1 cellular context compared by ENCODE assay signal in the genomic region with DNA sequence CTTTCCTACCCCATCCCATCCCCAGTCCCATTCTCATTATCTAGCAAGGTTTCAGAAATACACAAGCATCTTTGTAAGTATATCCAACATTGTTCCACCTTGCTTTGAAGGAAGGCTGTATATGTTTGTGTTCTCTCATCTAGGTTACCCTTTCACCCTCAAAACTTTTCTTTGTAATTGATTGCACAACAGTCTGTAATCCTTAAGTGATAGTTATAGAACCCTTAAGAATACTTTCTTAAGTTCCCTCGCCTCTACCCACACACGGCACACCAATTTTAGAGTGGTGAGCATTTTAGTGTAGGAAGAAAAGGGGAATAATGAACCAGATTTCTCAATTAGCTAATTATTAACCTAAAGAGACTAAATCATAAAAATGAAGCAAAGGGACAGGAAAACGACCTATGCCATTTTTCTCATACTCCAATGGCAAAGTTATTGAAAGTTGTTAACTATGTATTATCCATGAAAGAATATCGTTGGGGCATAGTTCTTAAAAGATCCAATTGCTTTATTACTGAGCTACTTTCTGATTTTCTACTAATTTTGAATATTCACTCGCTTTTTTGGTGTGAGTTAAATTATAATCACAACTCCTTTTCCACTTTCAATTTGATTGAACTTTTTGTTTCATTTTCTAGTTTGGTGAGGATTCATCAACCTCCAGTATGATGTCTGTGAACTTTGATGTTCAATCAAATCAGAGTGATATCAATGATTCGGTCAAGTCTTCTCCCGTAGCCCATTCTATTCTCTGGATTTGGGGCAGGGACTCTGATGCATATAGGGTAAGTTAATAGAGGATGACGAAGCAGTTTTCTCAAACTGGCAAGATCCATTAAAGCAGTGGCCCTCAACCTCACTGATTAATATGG.
TF ChIP-seq lines count a peak whose summit lies in the region.

No MANE protein-coding gene starts in this region.

TF ChIP-seq in WTC11, 78 proteins besides CTCF, POLR2A, EP300 and RAD21:
- TF ChIP-seq ZNF232 (CRISPR knock-in tag; IDR thresholded peaks at IDR 0.05), result no peak
- TF ChIP-seq, protein P1, sequence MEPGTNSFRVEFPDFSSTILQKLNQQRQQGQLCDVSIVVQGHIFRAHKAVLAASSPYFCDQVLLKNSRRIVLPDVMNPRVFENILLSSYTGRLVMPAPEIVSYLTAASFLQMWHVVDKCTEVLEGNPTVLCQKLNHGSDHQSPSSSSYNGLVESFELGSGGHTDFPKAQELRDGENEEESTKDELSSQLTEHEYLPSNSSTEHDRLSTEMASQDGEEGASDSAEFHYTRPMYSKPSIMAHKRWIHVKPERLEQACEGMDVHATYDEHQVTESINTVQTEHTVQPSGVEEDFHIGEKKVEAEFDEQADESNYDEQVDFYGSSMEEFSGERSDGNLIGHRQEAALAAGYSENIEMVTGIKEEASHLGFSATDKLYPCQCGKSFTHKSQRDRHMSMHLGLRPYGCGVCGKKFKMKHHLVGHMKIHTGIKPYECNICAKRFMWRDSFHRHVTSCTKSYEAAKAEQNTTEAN (CRISPR knock-in tag; IDR thresholded peaks at IDR 0.05), result no peak
- no peak for TF ChIP-seq ZNF219 (CRISPR knock-in tag; IDR thresholded peaks at IDR 0.05; ENCODE audit: borderline replicate concordance)
- TF ChIP-seq TEAD4 (CRISPR knock-in tag; IDR thresholded peaks at IDR 0.05), result no peak
- TF ChIP-seq PRRX2 (CRISPR knock-in tag; IDR thresholded peaks at IDR 0.05), result no peak
- no peak for TF ChIP-seq CBFB (CRISPR knock-in tag; IDR thresholded peaks at IDR 0.05; ENCODE audit: low read depth)
- TF ChIP-seq, protein P2, sequence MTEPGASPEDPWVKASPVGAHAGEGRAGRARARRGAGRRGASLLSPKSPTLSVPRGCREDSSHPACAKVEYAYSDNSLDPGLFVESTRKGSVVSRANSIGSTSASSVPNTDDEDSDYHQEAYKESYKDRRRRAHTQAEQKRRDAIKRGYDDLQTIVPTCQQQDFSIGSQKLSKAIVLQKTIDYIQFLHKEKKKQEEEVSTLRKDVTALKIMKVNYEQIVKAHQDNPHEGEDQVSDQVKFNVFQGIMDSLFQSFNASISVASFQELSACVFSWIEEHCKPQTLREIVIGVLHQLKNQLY (CRISPR knock-in tag; IDR thresholded peaks at IDR 0.05), result no peak
- TF ChIP-seq EMX1 (CRISPR knock-in tag; IDR thresholded peaks at IDR 0.05), result no peak
- no peak for TF ChIP-seq FOXP1 (CRISPR knock-in tag; IDR thresholded peaks at IDR 0.05; ENCODE audit: borderline replicate concordance)
- no peak for TF ChIP-seq GTF2I (CRISPR knock-in tag; conservative IDR thresholded peaks at IDR 0.05)
- TF ChIP-seq, protein P3, sequence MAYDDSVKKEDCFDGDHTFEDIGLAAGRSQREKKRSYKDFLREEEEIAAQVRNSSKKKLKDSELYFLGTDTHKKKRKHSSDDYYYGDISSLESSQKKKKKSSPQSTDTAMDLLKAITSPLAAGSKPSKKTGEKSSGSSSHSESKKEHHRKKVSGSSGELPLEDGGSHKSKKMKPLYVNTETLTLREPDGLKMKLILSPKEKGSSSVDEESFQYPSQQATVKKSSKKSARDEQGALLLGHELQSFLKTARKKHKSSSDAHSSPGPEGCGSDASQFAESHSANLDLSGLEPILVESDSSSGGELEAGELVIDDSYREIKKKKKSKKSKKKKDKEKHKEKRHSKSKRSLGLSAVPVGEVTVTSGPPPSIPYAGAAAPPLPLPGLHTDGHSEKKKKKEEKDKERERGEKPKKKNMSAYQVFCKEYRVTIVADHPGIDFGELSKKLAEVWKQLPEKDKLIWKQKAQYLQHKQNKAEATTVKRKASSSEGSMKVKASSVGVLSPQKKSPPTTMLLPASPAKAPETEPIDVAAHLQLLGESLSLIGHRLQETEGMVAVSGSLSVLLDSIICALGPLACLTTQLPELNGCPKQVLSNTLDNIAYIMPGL (CRISPR knock-in tag; IDR thresholded peaks at IDR 0.05), result no peak
- TF ChIP-seq TP53 (CRISPR knock-in tag; IDR thresholded peaks at IDR 0.05), result no peak
- TF ChIP-seq IRF2 (CRISPR knock-in tag; IDR thresholded peaks at IDR 0.05; ENCODE audit: borderline replicate concordance, low read depth), result no peak
- TF ChIP-seq, protein P4, sequence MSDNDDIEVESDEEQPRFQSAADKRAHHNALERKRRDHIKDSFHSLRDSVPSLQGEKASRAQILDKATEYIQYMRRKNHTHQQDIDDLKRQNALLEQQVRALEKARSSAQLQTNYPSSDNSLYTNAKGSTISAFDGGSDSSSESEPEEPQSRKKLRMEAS (CRISPR knock-in tag; IDR thresholded peaks at IDR 0.05), result no peak
- TF ChIP-seq FOXK1 (CRISPR knock-in tag; IDR thresholded peaks at IDR 0.05), result no peak
- no peak for TF ChIP-seq TEAD1 (CRISPR knock-in tag; IDR thresholded peaks at IDR 0.05)
- TF ChIP-seq, protein P5, sequence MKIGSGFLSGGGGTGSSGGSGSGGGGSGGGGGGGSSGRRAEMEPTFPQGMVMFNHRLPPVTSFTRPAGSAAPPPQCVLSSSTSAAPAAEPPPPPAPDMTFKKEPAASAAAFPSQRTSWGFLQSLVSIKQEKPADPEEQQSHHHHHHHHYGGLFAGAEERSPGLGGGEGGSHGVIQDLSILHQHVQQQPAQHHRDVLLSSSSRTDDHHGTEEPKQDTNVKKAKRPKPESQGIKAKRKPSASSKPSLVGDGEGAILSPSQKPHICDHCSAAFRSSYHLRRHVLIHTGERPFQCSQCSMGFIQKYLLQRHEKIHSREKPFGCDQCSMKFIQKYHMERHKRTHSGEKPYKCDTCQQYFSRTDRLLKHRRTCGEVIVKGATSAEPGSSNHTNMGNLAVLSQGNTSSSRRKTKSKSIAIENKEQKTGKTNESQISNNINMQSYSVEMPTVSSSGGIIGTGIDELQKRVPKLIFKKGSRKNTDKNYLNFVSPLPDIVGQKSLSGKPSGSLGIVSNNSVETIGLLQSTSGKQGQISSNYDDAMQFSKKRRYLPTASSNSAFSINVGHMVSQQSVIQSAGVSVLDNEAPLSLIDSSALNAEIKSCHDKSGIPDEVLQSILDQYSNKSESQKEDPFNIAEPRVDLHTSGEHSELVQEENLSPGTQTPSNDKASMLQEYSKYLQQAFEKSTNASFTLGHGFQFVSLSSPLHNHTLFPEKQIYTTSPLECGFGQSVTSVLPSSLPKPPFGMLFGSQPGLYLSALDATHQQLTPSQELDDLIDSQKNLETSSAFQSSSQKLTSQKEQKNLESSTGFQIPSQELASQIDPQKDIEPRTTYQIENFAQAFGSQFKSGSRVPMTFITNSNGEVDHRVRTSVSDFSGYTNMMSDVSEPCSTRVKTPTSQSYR (CRISPR knock-in tag; IDR thresholded peaks at IDR 0.05), result no peak
- TF ChIP-seq, protein P6, sequence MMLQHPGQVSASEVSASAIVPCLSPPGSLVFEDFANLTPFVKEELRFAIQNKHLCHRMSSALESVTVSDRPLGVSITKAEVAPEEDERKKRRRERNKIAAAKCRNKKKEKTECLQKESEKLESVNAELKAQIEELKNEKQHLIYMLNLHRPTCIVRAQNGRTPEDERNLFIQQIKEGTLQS (CRISPR knock-in tag; conservative IDR thresholded peaks at IDR 0.05), result no peak
- TF ChIP-seq, protein P7, sequence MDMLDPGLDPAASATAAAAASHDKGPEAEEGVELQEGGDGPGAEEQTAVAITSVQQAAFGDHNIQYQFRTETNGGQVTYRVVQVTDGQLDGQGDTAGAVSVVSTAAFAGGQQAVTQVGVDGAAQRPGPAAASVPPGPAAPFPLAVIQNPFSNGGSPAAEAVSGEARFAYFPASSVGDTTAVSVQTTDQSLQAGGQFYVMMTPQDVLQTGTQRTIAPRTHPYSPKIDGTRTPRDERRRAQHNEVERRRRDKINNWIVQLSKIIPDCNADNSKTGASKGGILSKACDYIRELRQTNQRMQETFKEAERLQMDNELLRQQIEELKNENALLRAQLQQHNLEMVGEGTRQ (CRISPR knock-in tag; IDR thresholded peaks at IDR 0.05), result no peak
- TF ChIP-seq ELF4 (CRISPR knock-in tag; IDR thresholded peaks at IDR 0.05; ENCODE audit: low read depth), result no peak
